In genomic region chr19:45878043-45878794, GRCh38 we compare ENCODE assay signal across 10 cellular contexts. TPM values are rescaled to one million over a fixed set of nuclear protein-coding genes. Genes with fewer than 3 reads are reported as not detected.
DNase-seq lines count a peak whose midpoint lies in the region; ATAC-seq, FAIRE-seq and TF ChIP-seq lines count a peak whose summit lies in the region.
"Had no signal": no experiment of that assay in that cellular context is flagged by ENCODE, and none has a peak within 500 bp of the region (broad histone marks: within the 10 kb centered on the region; RNA-seq: fewer than 3 reads in every experiment).

No MANE protein-coding gene starts in this region.

- H3K9me3 ChIP-seq in colonic mucosa, result no peaks in the 10 kb centered on the region
- H3K9me3 ChIP-seq in osteoblast (ENCODE audit: low read depth, low read length), result no peaks in the 10 kb centered on the region
- H3K9me3 ChIP-seq: heart right ventricle had no signal

- no peak for DNase-seq in HTR-8/SVneo (ENCODE audit: insufficient read length, low spot score)
- DNase-seq in colonic mucosa, result peak; percentile 80
- DNase-seq in osteoblast (ENCODE audit: insufficient read length, low spot score, missing footprints), result peak; percentile 71
- DNase-seq in HPDE6-E6E7 (ENCODE audit: extremely low spot score), result no peak
- DNase-seq: EL, heart right ventricle, NCI-H2081 had no signal

- ATAC-seq in GM21447 (IDR thresholded peaks at IDR 0.05; ENCODE audit: unreplicated experiment), result no peak

- no peaks in the 10 kb centered on the region for H3K79me2 ChIP-seq in osteoblast (ENCODE audit: insufficient read depth, low read length)

- intact Hi-C loops in colonic mucosa (cut with DNase I), result no loop called here

- FAIRE-seq in HTR-8/SVneo (lab: Jason Lieb, UNC), result peak; percentile 77

- H3K36me3 ChIP-seq in colonic mucosa, result no peaks in the 10 kb centered on the region
- H3K36me3 ChIP-seq in osteoblast (ENCODE audit: insufficient read depth, low read length), result no peaks in the 10 kb centered on the region
- H3K36me3 ChIP-seq: heart right ventricle had no signal

- H3K27ac ChIP-seq in colonic mucosa (peak overlapping the region; percentile 15), osteoblast (ENCODE audit: low read depth, low read length) (no peak overlapping the region)

- H3K4me2 ChIP-seq in osteoblast (ENCODE audit: insufficient read depth, low read length), result no peak overlapping the region

- H4K20me1 ChIP-seq in osteoblast (ENCODE audit: insufficient read depth, low read length), result peaks cover 10% of the 10 kb centered on the region

- H2AFZ ChIP-seq in osteoblast (ENCODE audit: low read length), result no peak overlapping the region

- H3K4me1 ChIP-seq in colonic mucosa (peaks cover 12% of the 10 kb centered on the region), osteoblast (ENCODE audit: insufficient read depth, low read length) (peaks cover 6% of the 10 kb centered on the region)

- no peak for TF ChIP-seq CTCF in colonic mucosa (IDR thresholded peaks at IDR 0.05)
- TF ChIP-seq CTCF in osteoblast (IDR thresholded peaks at IDR 0.05; ENCODE audit: extremely low read depth, low read depth, low read length), result no peak

- no peaks in the 10 kb centered on the region for H3K27me3 ChIP-seq in colonic mucosa
- peaks cover 9% of the 10 kb centered on the region for H3K27me3 ChIP-seq in osteoblast (ENCODE audit: insufficient read depth, low read length)

- peak overlapping the region in 1 of 2 donors; percentile 30 for H3K9ac ChIP-seq in colonic mucosa (ENCODE audit: low read depth in 2 of 2, low read length in 2 of 2)

- H3K4me3 ChIP-seq in colonic mucosa (no peak overlapping the region), osteoblast (ENCODE audit: insufficient read depth, low read length) (no peak overlapping the region)
- H3K4me3 ChIP-seq: heart right ventricle had no signal

RNA-seq across cellular contexts. Expression of gene IRF2BP1, which starts 7.7 kb away (rescaled TPM):
- total RNA-seq in colonic mucosa (10 to 100 TPM; 20.3 to 29.7 TPM), osteoblast (28.6 and 35.8 TPM in 2 replicates)

RNA-seq across cellular contexts. Expression of gene FOXA3, which starts 14.1 kb away (rescaled TPM):
- total RNA-seq in colonic mucosa, result 10 to 100 TPM; 48.5 to 55.9 TPM
- total RNA-seq in osteoblast, result not detected in 2 replicates
- total RNA-seq: cerebellum had no signal

RNA-seq across cellular contexts. Expression of gene SYMPK, which starts 15.3 kb away (rescaled TPM):
- total RNA-seq in colonic mucosa (100 to 1,000 TPM in 1 of 2 donors, 10 to 100 TPM in 1; 55.7 to 101 TPM), osteoblast (30.6 and 42.0 TPM in 2 replicates)

RNA-seq across cellular contexts. Expression of gene MYPOP, which starts 24.2 kb away (rescaled TPM):
- total RNA-seq in colonic mucosa (1 to 10 TPM; 8.9 to 9.0 TPM), osteoblast (2.1 and 3.3 TPM in 2 replicates)

RNA-seq across cellular contexts. Expression of gene NANOS2, which starts 36.4 kb away (rescaled TPM):
- total RNA-seq in colonic mucosa, result not detected
- not detected in 2 replicates for total RNA-seq in osteoblast
- total RNA-seq: cerebellum, heart right ventricle, HT1080 had no signal

Comparison
In these comparisons a context has a peak if more than half of its experiments do, and no peak if none do; other contexts are left out.
1. DNase-seq: peak in colonic mucosa (single experiment) and osteoblast (single experiment); none in HTR-8/SVneo (single experiment) and HPDE6-E6E7 (single experiment).
2. RNA of gene FOXA3, which starts 14.1 kb away (total RNA-seq): 48.5 to 55.9 TPM in colonic mucosa; not detected in osteoblast; every median in the first group is over 10 times any median in the second.